ENCODE assay signal across 8 cellular contexts in the genomic region with DNA sequence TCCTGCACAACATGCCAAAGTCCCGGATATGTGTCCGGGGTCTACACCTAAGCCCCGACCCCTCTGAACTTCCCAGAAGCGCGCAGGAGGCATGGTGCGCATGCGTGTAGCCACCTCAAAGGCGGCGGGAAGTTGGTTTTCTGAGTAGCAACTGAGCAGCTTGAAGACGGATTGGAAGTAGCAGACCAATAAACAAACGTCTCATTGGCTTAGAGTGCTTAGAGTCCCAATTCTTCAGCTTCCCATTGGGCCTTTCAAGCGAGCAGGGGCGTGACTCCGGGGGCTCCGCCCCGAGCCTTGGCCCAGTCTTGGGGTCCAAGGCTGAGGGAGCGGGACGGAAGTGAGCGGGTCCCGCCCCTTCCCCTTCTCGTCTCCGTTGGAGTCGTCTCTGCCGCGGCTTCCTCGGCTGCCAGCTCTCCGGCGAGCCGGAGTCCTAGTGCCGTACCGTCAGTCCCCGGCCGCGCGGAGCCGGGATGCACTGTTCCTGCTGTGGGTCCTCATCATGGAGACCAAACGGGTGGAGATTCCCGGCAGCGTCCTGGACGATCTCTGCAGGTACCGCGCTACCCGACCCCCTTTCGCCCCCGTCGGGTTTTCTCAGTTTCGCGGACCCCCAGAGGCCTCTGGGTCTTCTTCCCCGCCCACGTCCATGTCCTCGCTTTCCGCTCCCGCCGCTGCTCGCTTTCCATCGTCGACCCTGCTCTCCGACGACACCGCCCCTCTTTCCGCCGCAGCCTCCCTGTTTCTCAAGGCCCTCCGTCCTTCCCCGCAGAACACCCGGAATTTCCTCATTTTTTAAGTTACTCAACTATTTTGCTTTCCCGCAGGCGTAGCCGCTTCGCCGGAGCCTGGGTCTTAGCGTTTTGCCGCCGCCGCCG. TPM values are rescaled to one million over a fixed set of nuclear protein-coding genes. Genes with fewer than 3 reads are reported as not detected.
A peak's percentile ranks its signal among the peaks of the same experiment; 100 is the strongest.
DNase-seq lines count a peak whose midpoint lies in the region; ATAC-seq, FAIRE-seq and TF ChIP-seq lines count a peak whose summit lies in the region.

A gene (plus strand): TSS at position 367 of the 878 bp plus-strand sequence. CDS start 136 bp downstream, at position 503.

- no peaks in the 10 kb centered on the region; the same call in 1 of the 2 replicates for H3K36me3 ChIP-seq in BE2C

- FAIRE-seq in colon (lab: Jason Lieb, UNC): peak; percentile 62

- no peaks in the 10 kb centered on the region for H3K27me3 ChIP-seq in BE2C

- peak; percentile 95 for DNase-seq in BE2C
- peak; percentile 79 for DNase-seq in GM19240 (ENCODE audit: insufficient read length, low spot score)
- peak; percentile 96 to 97 for DNase-seq in NCI-H526 (lab: John Stamatoyannopoulos, UW)
- peak; percentile 96 for DNase-seq in activated CD4-positive, alpha-beta T cell treated with anti-CD3 and anti-CD28 coated beads for 48 hours
- peak; percentile 99 for DNase-seq in kidney glomerular epithelial cell (lab: John Stamatoyannopoulos, UW)
- DNase-seq in stimulated activated CD4-positive, alpha-beta T cell treated with anti-CD3 and anti-CD28 coated beads, Interleukin-1b, Interleukin-23, amount 100 ng/mL, for 1 hour (ENCODE audit: low read depth in 2 of 2): peak; percentile 80 to 84

- H3K9me3 ChIP-seq in BE2C: no peaks in the 10 kb centered on the region

- TF ChIP-seq CTCF in BE2C (IDR thresholded peaks at IDR 0.05; ENCODE audit: low read depth, low read length): no peak

- peak; percentile 98 for ATAC-seq in HG03460 (IDR thresholded peaks at IDR 0.05; ENCODE audit: unreplicated experiment)

- H3K4me3 ChIP-seq in BE2C (ENCODE audit: low read depth, low read length): peak within 1 kb of the TSS; percentile 89

- peaks cover 3% of the 10 kb centered on the region for H3K4me1 ChIP-seq in BE2C

RNA-seq across cellular contexts. Expression of the gene that starts here (rescaled TPM):
- 2.7 TPM for polyA plus RNA-seq in BE2C (2012; ENCODE audit: insufficient read depth, insufficient read length, low read depth)

Comparison
In these comparisons a context has a peak if more than half of its experiments do, and no peak if none do; other contexts are left out.
1. Peak in every context shown above with its lines: DNase-seq, ATAC-seq and H3K4me3 ChIP-seq.